ENCODE assay signal across 12 cellular contexts in genomic region chr9:137244486-137245449, GRCh38.
DNase-seq lines count a peak whose midpoint lies in the region; ATAC-seq and TF ChIP-seq lines count a peak whose summit lies in the region.
"Had no signal": no experiment of that assay in that cellular context is flagged by ENCODE, and none has a peak within 500 bp of the region (broad histone marks: within the 10 kb centered on the region; RNA-seq: fewer than 3 reads in every experiment).

No MANE protein-coding gene starts in this region.

- no peaks in the 10 kb centered on the region for H3K9me3 Mint-ChIP-seq in T-helper 1 cell treated with Interleukin-12 subunit alpha and Interleukin-12 subunit beta and Interleukin-4 antibody, amounts not matched to agents 30 μg/mL and 1 μg/mL, for 36 hours
- H3K9me3 Mint-ChIP-seq: activated T-helper 2 cell treated with anti-CD3 and anti-CD28 coated beads, Interferon-gamma antibody, Interleukin-2, Interleukin-4, amounts not matched to agents 10 μg/mL and 5 μg/mL and 100 μg/mL, durations not matched to agents 14 hours and 24 hours and 36 hours had no signal

- H3K27ac ChIP-seq in brain microvascular endothelial cell, result no peak overlapping the region
- H3K27ac ChIP-seq: vagina had no signal

- no peaks in the 10 kb centered on the region for H3K27me3 Mint-ChIP-seq in T-helper 1 cell treated with Interleukin-12 subunit alpha and Interleukin-12 subunit beta and Interleukin-4 antibody, amounts not matched to agents 30 μg/mL and 1 μg/mL, for 36 hours (ENCODE audit: low read depth)

- H3K36me3 Mint-ChIP-seq in T-helper 1 cell treated with Interleukin-12 subunit alpha and Interleukin-12 subunit beta and Interleukin-4 antibody, amounts not matched to agents 30 μg/mL and 1 μg/mL, for 36 hours (ENCODE audit: low read depth), result peaks cover 24% of the 10 kb centered on the region

- in situ Hi-C loops in brain microvascular endothelial cell (cut with HindIII; ENCODE audit: low pct_ligation_motif_present, low sequenced_read_pairs), result no loop called here

- DNase-seq in T-helper 1 cell (no peak), NCI-H2171 (lab: John Stamatoyannopoulos, UW) (peak; percentile 42), brain microvascular endothelial cell (no peak), retinal pigment epithelial cell (ENCODE audit: low read depth) (no peak), NCI-H146 (lab: John Stamatoyannopoulos, UW) (no peak)
- DNase-seq: mammary epithelial cell had no signal

- peaks cover 25% of the 10 kb centered on the region for H3K36me3 ChIP-seq in brain microvascular endothelial cell (replicated peaks)

- no peaks in the 10 kb centered on the region for H3K27me3 ChIP-seq in brain microvascular endothelial cell (replicated peaks)
- H3K27me3 ChIP-seq: gastroesophageal sphincter, vagina had no signal

- H3K4me3 ChIP-seq in brain microvascular endothelial cell (ENCODE audit: low read depth, low read length) (no peak overlapping the region), retinal pigment epithelial cell (ENCODE audit: low read length) (no peak overlapping the region)
- H3K4me3 ChIP-seq: gastroesophageal sphincter, vagina had no signal

- no peak overlapping the region for H3K4me3 Mint-ChIP-seq in T-helper 1 cell treated with Interleukin-12 subunit alpha and Interleukin-12 subunit beta and Interleukin-4 antibody, amounts not matched to agents 30 μg/mL and 1 μg/mL, for 36 hours

- H3K27ac Mint-ChIP-seq in T-helper 1 cell treated with Interleukin-12 subunit alpha and Interleukin-12 subunit beta and Interleukin-4 antibody, amounts not matched to agents 30 μg/mL and 1 μg/mL, for 36 hours, result peak overlapping the region; percentile 52

- peaks cover 20% of the 10 kb centered on the region for H3K4me1 Mint-ChIP-seq in T-helper 1 cell treated with Interleukin-12 subunit alpha and Interleukin-12 subunit beta and Interleukin-4 antibody, amounts not matched to agents 30 μg/mL and 1 μg/mL, for 36 hours (ENCODE audit: low read depth)

- peak; percentile 9 for TF ChIP-seq CTCF in brain microvascular endothelial cell (IDR thresholded peaks at IDR 0.05; ENCODE audit: low read depth, low read length, missing control alignments)
- peak; percentile 3 for TF ChIP-seq CTCF in retinal pigment epithelial cell (conservative IDR thresholded peaks at IDR 0.05; ENCODE audit: low read depth, low read length)

- ATAC-seq in HG03460 (IDR thresholded peaks at IDR 0.05; ENCODE audit: unreplicated experiment) (no peak), GM21786 (IDR thresholded peaks at IDR 0.05; ENCODE audit: unreplicated experiment) (no peak)
- ATAC-seq: gastroesophageal sphincter had no signal
